In genomic region chr10:122143238-122143841, GRCh38 we compare ENCODE assay signal across 11 cellular contexts.
DNase-seq lines count a peak whose midpoint lies in the region; TF ChIP-seq lines count a peak whose summit lies in the region.
"Had no signal": no experiment of that assay in that cellular context is flagged by ENCODE, and none has a peak within 500 bp of the region (broad histone marks: within the 10 kb centered on the region; RNA-seq: fewer than 3 reads in every experiment).

No MANE protein-coding gene starts in this region.

- H3K4me1 Mint-ChIP-seq in glutamatergic neuron (ENCODE audit: low read depth, unreplicated experiment) = peaks cover 64% of the 10 kb centered on the region
- peaks cover 13% of the 10 kb centered on the region for H3K4me1 Mint-ChIP-seq in progenitor cell of endocrine pancreas (ENCODE audit: low read depth)
- H3K4me1 Mint-ChIP-seq: activated CD8-positive, alpha-beta memory T cell treated with anti-CD3 and anti-CD28 coated beads, Interleukin-2, amount 10 ng/mL, durations not matched to agents 7 days and 5 days had no signal

- peaks cover 41% of the 10 kb centered on the region for H3K27me3 Mint-ChIP-seq in glutamatergic neuron (ENCODE audit: unreplicated experiment)
- no peaks in the 10 kb centered on the region for H3K27me3 Mint-ChIP-seq in progenitor cell of endocrine pancreas

- H3K36me3 ChIP-seq in H7 (replicated peaks; ENCODE audit: control insufficient read depth, insufficient read depth, low read length) (peaks cover 3% of the 10 kb centered on the region), prostate gland (no peaks in the 10 kb centered on the region)

- no peaks in the 10 kb centered on the region for H3K9me3 ChIP-seq in prostate gland

- H3K4me3 ChIP-seq in H7 (ENCODE audit: insufficient read depth, low read depth, low read length) (no peak overlapping the region), prostate gland (no peak overlapping the region)

- H3K27ac ChIP-seq in prostate gland = peak overlapping the region; percentile 79 to 81

- peaks cover 49% of the 10 kb centered on the region for H3K9me3 Mint-ChIP-seq in glutamatergic neuron (ENCODE audit: unreplicated experiment)
- peaks cover 8% of the 10 kb centered on the region for H3K9me3 Mint-ChIP-seq in progenitor cell of endocrine pancreas (ENCODE audit: low read depth)
- H3K9me3 Mint-ChIP-seq: T-helper 1 cell treated with Interleukin-12 subunit alpha and Interleukin-12 subunit beta and Interleukin-4 antibody, amounts not matched to agents 30 μg/mL and 1 μg/mL, for 36 hours had no signal

- intact Hi-C loops in prostate gland (cut with DNase I) = loop anchor here (10.0 kb wide), 1 partner anchor 291 kb away; no protein-coding TSS in a partner anchor

- TF ChIP-seq CTCF in glutamatergic neuron (IDR thresholded peaks at IDR 0.05; ENCODE audit: partially characterized antibody, unreplicated experiment) (no peak), prostate gland (IDR thresholded peaks at IDR 0.05) (no peak), progenitor cell of endocrine pancreas (IDR thresholded peaks at IDR 0.05; ENCODE audit: unreplicated experiment) (no peak)

- WGBS in prostate gland = 69% methylated on average over 14 of the region's 14 CpGs

- H3K4me3 Mint-ChIP-seq in glutamatergic neuron (ENCODE audit: unreplicated experiment) (peak overlapping the region; percentile 47), progenitor cell of endocrine pancreas (ENCODE audit: low read depth) (no peak overlapping the region)
- H3K4me3 Mint-ChIP-seq: activated CD8-positive, alpha-beta memory T cell treated with anti-CD3 and anti-CD28 coated beads, Interleukin-2, amount 10 ng/mL, durations not matched to agents 7 days and 5 days; T-helper 1 cell treated with Interleukin-12 subunit alpha and Interleukin-12 subunit beta and Interleukin-4 antibody, amounts not matched to agents 30 μg/mL and 1 μg/mL, for 36 hours had no signal

- peak; percentile 65 for DNase-seq in H7
- DNase-seq in NCI-H524 treated with DMSO at 0.1 percent for 48 hours (lab: John Stamatoyannopoulos, UW) = peak; percentile 29
- DNase-seq in glutamatergic neuron = no peak
- DNase-seq in prostate gland (ENCODE audit: low spot score) = no peak
- no peak for DNase-seq in NCI-H1092 (lab: John Stamatoyannopoulos, UW)
- no peak for DNase-seq in NCI-H1436 treated with DMSO at 0.1 percent for 48 hours (lab: John Stamatoyannopoulos, UW)
- no peak for DNase-seq in NK-92 treated with Interleukin-12 subunit alpha and Interleukin-12 subunit beta, amount 100 ng/mL, for 24 hours (lab: John Stamatoyannopoulos, UW)
- DNase-seq in progenitor cell of endocrine pancreas (ENCODE audit: low spot score, unreplicated experiment) = no peak
- DNase-seq: NCI-H510A treated with DMSO at 0.1 percent for 48 hours had no signal

- H3K4me1 ChIP-seq in prostate gland (replicated peaks) = peaks cover 4% of the 10 kb centered on the region

- H3K27me3 ChIP-seq in H7 (ENCODE audit: control insufficient read depth, insufficient read depth, low read length) (no peaks in the 10 kb centered on the region), prostate gland (replicated peaks; ENCODE audit: insufficient read depth) (no peaks in the 10 kb centered on the region)

- H3K36me3 Mint-ChIP-seq in glutamatergic neuron (ENCODE audit: unreplicated experiment) (peaks cover 28% of the 10 kb centered on the region), progenitor cell of endocrine pancreas (ENCODE audit: insufficient read depth) (peaks cover 28% of the 10 kb centered on the region)
- H3K36me3 Mint-ChIP-seq: activated CD8-positive, alpha-beta memory T cell treated with anti-CD3 and anti-CD28 coated beads, Interleukin-2, amount 10 ng/mL, durations not matched to agents 7 days and 5 days had no signal

- TF ChIP-seq POLR2A in prostate gland (IDR thresholded peaks at IDR 0.05) = no peak

- H3K27ac Mint-ChIP-seq in glutamatergic neuron (ENCODE audit: unreplicated experiment) (peak overlapping the region; percentile 100), progenitor cell of endocrine pancreas (no peak overlapping the region)
- H3K27ac Mint-ChIP-seq: activated CD8-positive, alpha-beta memory T cell treated with anti-CD3 and anti-CD28 coated beads, Interleukin-2, amount 10 ng/mL, durations not matched to agents 7 days and 5 days; T-helper 1 cell treated with Interleukin-12 subunit alpha and Interleukin-12 subunit beta and Interleukin-4 antibody, amounts not matched to agents 30 μg/mL and 1 μg/mL, for 36 hours had no signal

Comparison
In these comparisons a context has a peak if more than half of its experiments do, and no peak if none do; other contexts are left out.
1. DNase-seq: peak in H7 (single experiment) and NCI-H524 treated with DMSO at 0.1 percent for 48 hours (single experiment); none in glutamatergic neuron (single experiment), prostate gland (single experiment), NCI-H1092 (single experiment), NCI-H1436 treated with DMSO at 0.1 percent for 48 hours (single experiment), NK-92 treated with Interleukin-12 subunit alpha and Interleukin-12 subunit beta, amount 100 ng/mL, for 24 hours (single experiment) and progenitor cell of endocrine pancreas (single experiment).